In the genomic region with DNA sequence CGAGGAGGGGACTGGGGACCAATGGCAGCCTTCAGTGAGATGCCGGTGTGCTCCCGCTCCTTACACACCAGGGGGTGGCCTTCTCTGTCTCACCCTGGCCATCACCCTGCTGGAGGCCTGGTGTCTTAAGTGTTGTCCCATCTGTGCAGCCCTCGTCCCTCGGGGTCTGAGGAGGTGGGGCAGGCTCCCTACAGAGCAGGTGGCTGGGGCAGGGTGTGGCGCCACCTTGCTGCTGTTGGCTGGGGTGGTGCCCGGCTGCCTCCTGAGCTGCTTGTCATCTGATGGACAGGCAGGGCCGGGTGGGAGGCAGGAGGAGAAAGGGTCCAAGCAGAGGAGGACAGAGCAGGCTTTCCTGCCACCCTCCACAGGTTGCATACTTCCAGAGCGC, we compare ENCODE assay signal across 21 cellular contexts. TPM values are rescaled to one million over a fixed set of nuclear protein-coding genes. Genes with fewer than 3 reads are reported as not detected.
DNase-seq lines count a peak whose midpoint lies in the region; ATAC-seq, FAIRE-seq and TF ChIP-seq lines count a peak whose summit lies in the region.
"Had no signal": no experiment of that assay in that cellular context is flagged by ENCODE, and none has a peak within 500 bp of the region (broad histone marks: within the 10 kb centered on the region; RNA-seq: fewer than 3 reads in every experiment).

No MANE protein-coding gene starts in this region.

- H3K27ac Mint-ChIP-seq in dendritic cell treated with granulocyte-macrophage colony-stimulating factor and Interleukin-4, amounts not matched to agents 40 ng/mL and 50 ng/mL, for 4 days, result peak overlapping the region; percentile 46
- H3K27ac Mint-ChIP-seq in progenitor cell of endocrine pancreas, result peak overlapping the region; percentile 45

- H3K27me3 ChIP-seq in MG63 (no peaks in the 10 kb centered on the region), stomach (no peaks in the 10 kb centered on the region)

- DNase-seq in D721Med (ENCODE audit: insufficient read length, low spot score), result no peak
- no peak for DNase-seq in progenitor cell of endocrine pancreas (ENCODE audit: low spot score, unreplicated experiment)
- DNase-seq in MG63, result no peak
- DNase-seq in stomach, result no peak
- DNase-seq: activated CD8-positive, alpha-beta memory T cell treated with anti-CD3 and anti-CD28 coated beads for 24 hours; activated gamma-delta T cell treated with Interleukin-2 at 50 U/mL for 16 hours; glutamatergic neuron; IMR-90; left cardiac atrium; NCI-H1436 treated with DMSO at 0.1 percent for 48 hours; NCI-H526 treated with DMSO at 0.1 percent for 48 hours; SHP77; stimulated activated CD4-positive, alpha-beta T cell treated with anti-CD3 and anti-CD28 coated beads, Interleukin-4, amount 100 ng/mL, for 24 hours; stimulated activated naive CD8-positive, alpha-beta T cell treated with anti-CD3 and anti-CD28 coated beads, Interleukin-15, Interleukin-2, amounts not matched to agents 100 U/mL and 50 U/mL, for 24 hours; T-helper 9 cell had no signal

- ATAC-seq in HG02870 (IDR thresholded peaks at IDR 0.05; ENCODE audit: unreplicated experiment), result no peak
- no peak for ATAC-seq in GM19397 (IDR thresholded peaks at IDR 0.05; ENCODE audit: unreplicated experiment)
- ATAC-seq: left cardiac atrium; stimulated activated naive CD8-positive, alpha-beta T cell treated with anti-CD3 and anti-CD28 coated beads, Interleukin-15, Interleukin-2, amounts not matched to agents 100 U/mL and 50 U/mL, for 24 hours had no signal

- TF ChIP-seq POLR2A in stomach (IDR thresholded peaks at IDR 0.05), result no peak

- H3K4me3 Mint-ChIP-seq in dendritic cell treated with granulocyte-macrophage colony-stimulating factor and Interleukin-4, amounts not matched to agents 40 ng/mL and 50 ng/mL, for 4 days, result no peak overlapping the region
- no peak overlapping the region for H3K4me3 Mint-ChIP-seq in progenitor cell of endocrine pancreas (ENCODE audit: low read depth)
- H3K4me3 Mint-ChIP-seq: brain, CD14-positive monocyte had no signal

- H3K36me3 Mint-ChIP-seq in dendritic cell treated with granulocyte-macrophage colony-stimulating factor and Interleukin-4, amounts not matched to agents 40 ng/mL and 50 ng/mL, for 4 days (ENCODE audit: low read depth), result peaks cover 94% of the 10 kb centered on the region
- H3K36me3 Mint-ChIP-seq in progenitor cell of endocrine pancreas (ENCODE audit: insufficient read depth), result peaks cover 6% of the 10 kb centered on the region

- H3K27ac ChIP-seq in stomach, result no peak overlapping the region

- no peak for FAIRE-seq in D721Med (lab: Jason Lieb, UNC)

- TF ChIP-seq RAD21 in Ishikawa (IDR thresholded peaks at IDR 0.05; ENCODE audit: low read depth), result peak; percentile 26; the same call in 1 of the 2 replicates

- H3K9me3 Mint-ChIP-seq in dendritic cell treated with granulocyte-macrophage colony-stimulating factor and Interleukin-4, amounts not matched to agents 40 ng/mL and 50 ng/mL, for 4 days, result no peaks in the 10 kb centered on the region
- H3K9me3 Mint-ChIP-seq in progenitor cell of endocrine pancreas (ENCODE audit: low read depth), result no peaks in the 10 kb centered on the region
- H3K9me3 Mint-ChIP-seq: brain had no signal

- intact Hi-C loops in dendritic cell treated with granulocyte-macrophage colony-stimulating factor and Interleukin-4, amounts not matched to agents 40 ng/mL and 50 ng/mL, for 4 days (cut with micrococcal nuclease), result no loop called here
- intact Hi-C loops in stomach (cut with DNase I; ENCODE audit: low total_unique reads), result no loop called here

- peaks cover 21% of the 10 kb centered on the region for H3K4me1 Mint-ChIP-seq in dendritic cell treated with granulocyte-macrophage colony-stimulating factor and Interleukin-4, amounts not matched to agents 40 ng/mL and 50 ng/mL, for 4 days (ENCODE audit: low read depth)
- no peaks in the 10 kb centered on the region for H3K4me1 Mint-ChIP-seq in progenitor cell of endocrine pancreas (ENCODE audit: low read depth)

- H3K4me3 ChIP-seq in MG63, result no peak overlapping the region
- no peak overlapping the region for H3K4me3 ChIP-seq in stomach

- H3K36me3 ChIP-seq in MG63 (no peaks in the 10 kb centered on the region), stomach (peaks cover 49 to 83% (median 74%) of the 10 kb centered on the region in 4 donors)

- H3K27me3 Mint-ChIP-seq in dendritic cell treated with granulocyte-macrophage colony-stimulating factor and Interleukin-4, amounts not matched to agents 40 ng/mL and 50 ng/mL, for 4 days, result no peaks in the 10 kb centered on the region
- H3K27me3 Mint-ChIP-seq in progenitor cell of endocrine pancreas, result no peaks in the 10 kb centered on the region
- H3K27me3 Mint-ChIP-seq: brain had no signal

- H3K4me1 ChIP-seq in stomach, result peaks cover 15 to 36% (median 29%) of the 10 kb centered on the region in 4 donors

- TF ChIP-seq CTCF in D721Med (IDR thresholded peaks at IDR 0.05; ENCODE audit: insufficient read depth, missing control alignments), result peak; percentile 18
- TF ChIP-seq CTCF in progenitor cell of endocrine pancreas (IDR thresholded peaks at IDR 0.05; ENCODE audit: unreplicated experiment), result no peak
- TF ChIP-seq CTCF in stomach (IDR thresholded peaks at IDR 0.05), result no peak

- TF ChIP-seq EP300 in Ishikawa (IDR thresholded peaks at IDR 0.05; ENCODE audit: borderline replicate concordance), result no peak
- TF ChIP-seq EP300 in stomach (IDR thresholded peaks at IDR 0.05), result no peak

- no peaks in the 10 kb centered on the region for H3K9me3 ChIP-seq in MG63
- H3K9me3 ChIP-seq in stomach, result no peaks in the 10 kb centered on the region

- WGBS in stomach, 5 donors, result 71 to 87% (median 75%) methylated on average over 3 to 9 of the region's 9 CpGs

TF ChIP-seq in Ishikawa, 13 proteins besides CTCF, POLR2A, EP300 and RAD21:
- TF ChIP-seq ZBTB7A (IDR thresholded peaks at IDR 0.05; ENCODE audit: low read depth) (no peak), FOXM1 (IDR thresholded peaks at IDR 0.05; ENCODE audit: borderline replicate concordance, low read depth) (no peak), CREB1 (IDR thresholded peaks at IDR 0.05; ENCODE audit: low read depth) (no peak)

RNA-seq across cellular contexts. Expression of gene PTPN23, which starts 25.9 kb away (rescaled TPM):
- total RNA-seq in progenitor cell of endocrine pancreas (68.7 and 71.4 TPM in 2 replicates), stomach (100 to 1,000 TPM in 2 of 5 donors, 10 to 100 TPM in 3; 26.3 to 120 (median 53.4) TPM)
- total RNA-seq in MG63 (2014; rRNA removed; shearing (Covaris generic); ENCODE audit: low replicate concordance), result 3.8 and 5.4 TPM in 2 replicates
- polyA plus RNA-seq in stomach, result 10 to 100 TPM in 1 of 3 donors, 1 to 10 TPM in 2; 8.6 to 24.0 (median 9.1) TPM
